Comparison of ENCODE assay signal across 1 cellular context in the genomic region with DNA sequence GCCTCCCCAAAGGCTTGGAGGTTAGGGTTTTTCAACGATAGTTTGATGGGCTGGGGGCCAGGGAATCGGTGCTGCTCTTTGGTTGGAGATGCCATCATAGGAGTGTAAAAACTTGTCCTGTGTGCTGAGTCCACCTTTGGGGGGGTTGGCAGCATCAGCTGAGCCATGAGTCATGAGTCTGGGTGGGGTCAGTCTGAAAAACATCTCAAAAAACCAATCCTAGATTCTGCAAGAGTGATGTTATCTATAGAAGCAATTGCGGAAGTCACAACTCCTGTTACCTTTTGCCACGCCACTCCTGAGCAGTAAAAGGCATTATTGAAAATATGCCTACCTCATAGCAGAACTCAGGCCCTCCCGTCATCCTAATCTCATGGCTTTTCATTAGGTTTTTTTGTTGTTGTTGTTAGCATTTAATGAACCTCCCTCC.
TF ChIP-seq lines count a peak whose summit lies in the region.

No MANE protein-coding gene starts in this region.

TF ChIP-seq in HEK293, 187 proteins besides CTCF, POLR2A, EP300 and RAD21 (continued from another document):
- 0 out of 2 replicates have a peak, but pooled peaks have one; percentile 20 for TF ChIP-seq INSM2 (tag by site-specific recombination; IDR thresholded peaks at IDR 0.05)
- TF ChIP-seq OSR2 (tag by site-specific recombination; IDR thresholded peaks at IDR 0.05), result peak; percentile 74
- TF ChIP-seq, protein P1, sequence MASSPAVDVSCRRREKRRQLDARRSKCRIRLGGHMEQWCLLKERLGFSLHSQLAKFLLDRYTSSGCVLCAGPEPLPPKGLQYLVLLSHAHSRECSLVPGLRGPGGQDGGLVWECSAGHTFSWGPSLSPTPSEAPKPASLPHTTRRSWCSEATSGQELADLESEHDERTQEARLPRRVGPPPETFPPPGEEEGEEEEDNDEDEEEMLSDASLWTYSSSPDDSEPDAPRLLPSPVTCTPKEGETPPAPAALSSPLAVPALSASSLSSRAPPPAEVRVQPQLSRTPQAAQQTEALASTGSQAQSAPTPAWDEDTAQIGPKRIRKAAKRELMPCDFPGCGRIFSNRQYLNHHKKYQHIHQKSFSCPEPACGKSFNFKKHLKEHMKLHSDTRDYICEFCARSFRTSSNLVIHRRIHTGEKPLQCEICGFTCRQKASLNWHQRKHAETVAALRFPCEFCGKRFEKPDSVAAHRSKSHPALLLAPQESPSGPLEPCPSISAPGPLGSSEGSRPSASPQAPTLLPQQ (tag by site-specific recombination; IDR thresholded peaks at IDR 0.05), result 0 out of 2 replicates have a peak, but pooled peaks have one; percentile 15
- TF ChIP-seq ZBTB20 (tag by site-specific recombination; IDR thresholded peaks at IDR 0.05), result peak; percentile 60
- TF ChIP-seq, protein P2, sequence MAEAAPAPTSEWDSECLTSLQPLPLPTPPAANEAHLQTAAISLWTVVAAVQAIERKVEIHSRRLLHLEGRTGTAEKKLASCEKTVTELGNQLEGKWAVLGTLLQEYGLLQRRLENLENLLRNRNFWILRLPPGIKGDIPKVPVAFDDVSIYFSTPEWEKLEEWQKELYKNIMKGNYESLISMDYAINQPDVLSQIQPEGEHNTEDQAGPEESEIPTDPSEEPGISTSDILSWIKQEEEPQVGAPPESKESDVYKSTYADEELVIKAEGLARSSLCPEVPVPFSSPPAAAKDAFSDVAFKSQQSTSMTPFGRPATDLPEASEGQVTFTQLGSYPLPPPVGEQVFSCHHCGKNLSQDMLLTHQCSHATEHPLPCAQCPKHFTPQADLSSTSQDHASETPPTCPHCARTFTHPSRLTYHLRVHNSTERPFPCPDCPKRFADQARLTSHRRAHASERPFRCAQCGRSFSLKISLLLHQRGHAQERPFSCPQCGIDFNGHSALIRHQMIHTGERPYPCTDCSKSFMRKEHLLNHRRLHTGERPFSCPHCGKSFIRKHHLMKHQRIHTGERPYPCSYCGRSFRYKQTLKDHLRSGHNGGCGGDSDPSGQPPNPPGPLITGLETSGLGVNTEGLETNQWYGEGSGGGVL (tag by site-specific recombination; IDR thresholded peaks at IDR 0.05), result peak; percentile 48
- no peak for TF ChIP-seq ZNF19 (tag by site-specific recombination; IDR thresholded peaks at IDR 0.05; ENCODE audit: low read depth)
- peak; percentile 59 for TF ChIP-seq ZBTB17 (tag by site-specific recombination; IDR thresholded peaks at IDR 0.05)
- peak; percentile 29; the same call in 1 of the 2 replicates for TF ChIP-seq TRIM28 (IDR thresholded peaks at IDR 0.05; ENCODE audit: borderline replicate concordance, low read length)
- 0 out of 2 replicates have a peak, but pooled peaks have one; percentile 22 for TF ChIP-seq ZEB2 (tag by site-specific recombination; IDR thresholded peaks at IDR 0.05)
- TF ChIP-seq REPIN1 (tag by site-specific recombination; IDR thresholded peaks at IDR 0.05; ENCODE audit: low read depth), result no peak
- TF ChIP-seq KLF10 (tag by site-specific recombination; IDR thresholded peaks at IDR 0.05), result peak; percentile 42; the same call in 1 of the 2 replicates
- peak; percentile 91 for TF ChIP-seq ZNF629 (tag by site-specific recombination; IDR thresholded peaks at IDR 0.05)
- no peak for TF ChIP-seq MYNN (tag by site-specific recombination; IDR thresholded peaks at IDR 0.05; ENCODE audit: borderline replicate concordance)
- TF ChIP-seq ZFP69B (tag by site-specific recombination; IDR thresholded peaks at IDR 0.05), result no peak
- no peak for TF ChIP-seq ZNF830 (tag by site-specific recombination; IDR thresholded peaks at IDR 0.05; ENCODE audit: low read depth)
- TF ChIP-seq ZNF76 (tag by site-specific recombination; IDR thresholded peaks at IDR 0.05; ENCODE audit: borderline replicate concordance, low read depth), result no peak
- peak; percentile 59; the same call in 1 of the 2 replicates for TF ChIP-seq KLF8 (tag by site-specific recombination; IDR thresholded peaks at IDR 0.05)
- peak; percentile 21; the same call in 1 of the 2 replicates for TF ChIP-seq ZNF518A (tag by site-specific recombination; conservative IDR thresholded peaks at IDR 0.05; ENCODE audit: low read depth)
- TF ChIP-seq ZBTB21 (tag by site-specific recombination; IDR thresholded peaks at IDR 0.05), result peak; percentile 53; the same call in 1 of the 2 replicates
- peak; percentile 92 for TF ChIP-seq PATZ1 (tag by site-specific recombination; IDR thresholded peaks at IDR 0.05)
- TF ChIP-seq, protein P3, sequence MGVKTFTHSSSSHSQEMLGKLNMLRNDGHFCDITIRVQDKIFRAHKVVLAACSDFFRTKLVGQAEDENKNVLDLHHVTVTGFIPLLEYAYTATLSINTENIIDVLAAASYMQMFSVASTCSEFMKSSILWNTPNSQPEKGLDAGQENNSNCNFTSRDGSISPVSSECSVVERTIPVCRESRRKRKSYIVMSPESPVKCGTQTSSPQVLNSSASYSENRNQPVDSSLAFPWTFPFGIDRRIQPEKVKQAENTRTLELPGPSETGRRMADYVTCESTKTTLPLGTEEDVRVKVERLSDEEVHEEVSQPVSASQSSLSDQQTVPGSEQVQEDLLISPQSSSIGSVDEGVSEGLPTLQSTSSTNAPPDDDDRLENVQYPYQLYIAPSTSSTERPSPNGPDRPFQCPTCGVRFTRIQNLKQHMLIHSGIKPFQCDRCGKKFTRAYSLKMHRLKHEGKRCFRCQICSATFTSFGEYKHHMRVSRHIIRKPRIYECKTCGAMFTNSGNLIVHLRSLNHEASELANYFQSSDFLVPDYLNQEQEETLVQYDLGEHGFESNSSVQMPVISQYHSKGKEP (tag by site-specific recombination; IDR thresholded peaks at IDR 0.05), result no peak
- peak; percentile 87 for TF ChIP-seq KLF1 (tag by site-specific recombination; IDR thresholded peaks at IDR 0.05)
- TF ChIP-seq GFI1B (tag by site-specific recombination; IDR thresholded peaks at IDR 0.05), result peak; percentile 19; the same call in 1 of the 2 replicates
- no peak for TF ChIP-seq ZNF449 (tag by site-specific recombination; IDR thresholded peaks at IDR 0.05)
- TF ChIP-seq ZNF48 (tag by site-specific recombination; IDR thresholded peaks at IDR 0.05), result no peak
- TF ChIP-seq SP3 (tag by site-specific recombination; IDR thresholded peaks at IDR 0.05), result peak; percentile 22; the same call in 1 of the 2 replicates
- peak; percentile 51; the same call in 1 of the 2 replicates for TF ChIP-seq ZNF24 (tag by site-specific recombination; IDR thresholded peaks at IDR 0.05)
- peak; percentile 56; the same call in 1 of the 2 replicates for TF ChIP-seq ZNF600 (tag by site-specific recombination; IDR thresholded peaks at IDR 0.05)
